In the genomic region with DNA sequence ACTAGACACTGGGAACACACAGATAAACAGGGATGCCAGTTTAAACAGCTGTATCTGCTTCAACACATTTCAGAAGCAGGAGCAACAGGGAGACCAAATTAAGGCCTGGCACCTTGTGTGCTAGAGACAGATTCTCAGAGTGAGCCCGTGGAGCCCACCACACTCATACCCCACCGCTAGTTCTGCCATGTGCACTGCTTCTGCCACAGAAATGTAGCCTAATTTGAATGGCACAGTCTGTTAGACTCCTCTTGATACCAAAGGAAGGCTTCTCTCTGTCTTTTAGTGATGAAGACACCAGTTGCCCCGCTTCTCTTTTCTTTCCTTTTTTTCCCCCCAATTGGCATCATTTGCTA, we compare ENCODE assay signal across 17 cellular contexts. TPM values are rescaled to one million over a fixed set of nuclear protein-coding genes. Genes with fewer than 3 reads are reported as not detected.
A peak's percentile ranks its signal among the peaks of the same experiment; 100 is the strongest.
DNase-seq lines count a peak whose midpoint lies in the region; ATAC-seq and TF ChIP-seq lines count a peak whose summit lies in the region.
"Had no signal": no experiment of that assay in that cellular context is flagged by ENCODE, and none has a peak within 500 bp of the region (broad histone marks: within the 10 kb centered on the region; RNA-seq: fewer than 3 reads in every experiment).

No MANE protein-coding gene starts in this region.

- no peak for DNase-seq in activated T-cell treated with anti-CD3 and anti-CD28 coated beads, Interleukin-2, amount 50 U/mL, for 72 hours
- no peak for DNase-seq in activated T-cell treated with anti-CD3 and anti-CD28 coated beads, Interleukin-2, amount 50 U/mL, for 4 hours
- no peak for DNase-seq in foreskin keratinocyte
- no peak for DNase-seq in tibial nerve (ENCODE audit: low spot score in 2 of 2)
- no peak for DNase-seq in activated effector memory CD4-positive, alpha-beta T cell treated with Interleukin-2 at 50 U/mL for 16 hours
- DNase-seq in GM20000 (ENCODE audit: low spot score) = no peak
- DNase-seq in HPDE6-E6E7 (ENCODE audit: extremely low spot score) = no peak
- DNase-seq: GF-D8, SIG-M5 had no signal

- 0 out of 2 replicates have a peak overlapping the region, but pooled peaks have one; percentile 59 for H2AFZ ChIP-seq in OCI-LY3 (ENCODE audit: low read depth, low read length)

- no peak for TF ChIP-seq POLR2A in tibial nerve (IDR thresholded peaks at IDR 0.05)

- no peak for TF ChIP-seq EP300 in tibial nerve (IDR thresholded peaks at IDR 0.05)

- H3K4me2 ChIP-seq in OCI-LY3 (ENCODE audit: low read length) = no peak overlapping the region

- H3K9me3 ChIP-seq in OCI-LY3 (ENCODE audit: insufficient read depth, low read length) = no peaks in the 10 kb centered on the region
- H3K9me3 ChIP-seq in tibial nerve = no peaks in the 10 kb centered on the region
- H3K9me3 ChIP-seq: BE2C, breast epithelium, Peyer's patch, stomach, transverse colon had no signal

- H3K9me3 Mint-ChIP-seq in activated T-cell treated with anti-CD3 and anti-CD28 coated beads, Interleukin-2, amount 50 U/mL, for 72 hours = no peaks in the 10 kb centered on the region
- H3K9me3 Mint-ChIP-seq in activated T-cell treated with anti-CD3 and anti-CD28 coated beads, Interleukin-2, amount 50 U/mL, for 4 hours = no peaks in the 10 kb centered on the region
- H3K9me3 Mint-ChIP-seq: naive thymus-derived CD8-positive, alpha-beta T cell had no signal

- H3K4me3 ChIP-seq in OCI-LY3 (ENCODE audit: low read length) (no peak overlapping the region), tibial nerve (no peak overlapping the region)
- H3K4me3 ChIP-seq: Peyer's patch, skin epidermis, transverse colon had no signal

- no peaks in the 10 kb centered on the region for H4K20me1 ChIP-seq in OCI-LY3 (ENCODE audit: insufficient read depth, low read length)

- H3K36me3 Mint-ChIP-seq in activated T-cell treated with anti-CD3 and anti-CD28 coated beads, Interleukin-2, amount 50 U/mL, for 72 hours (ENCODE audit: insufficient read depth in 2 of 2) = no peaks in the 10 kb centered on the region
- no peaks in the 10 kb centered on the region for H3K36me3 Mint-ChIP-seq in activated T-cell treated with anti-CD3 and anti-CD28 coated beads, Interleukin-2, amount 50 U/mL, for 4 hours (ENCODE audit: insufficient read depth)
- H3K36me3 Mint-ChIP-seq: naive thymus-derived CD8-positive, alpha-beta T cell had no signal

- H3K27ac Mint-ChIP-seq in activated T-cell treated with anti-CD3 and anti-CD28 coated beads, Interleukin-2, amount 50 U/mL, for 72 hours = no peak overlapping the region

- WGBS in tibial nerve, 2 donors = 55 to 63% methylated on average over 3 of the region's 3 CpGs

- peaks cover 6% of the 10 kb centered on the region for H3K4me1 Mint-ChIP-seq in activated T-cell treated with anti-CD3 and anti-CD28 coated beads, Interleukin-2, amount 50 U/mL, for 72 hours (ENCODE audit: low read depth)
- peaks cover 8% of the 10 kb centered on the region for H3K4me1 Mint-ChIP-seq in activated T-cell treated with anti-CD3 and anti-CD28 coated beads, Interleukin-2, amount 50 U/mL, for 4 hours (ENCODE audit: low read depth)

- no peaks in the 10 kb centered on the region for H3K36me3 ChIP-seq in OCI-LY3 (replicated peaks; ENCODE audit: low read depth, low read length)
- H3K36me3 ChIP-seq in tibial nerve = no peaks in the 10 kb centered on the region
- H3K36me3 ChIP-seq: BE2C, breast epithelium, Peyer's patch, stomach, transverse colon had no signal

- no peaks in the 10 kb centered on the region for H3K79me2 ChIP-seq in OCI-LY3 (ENCODE audit: low read length)

- H3K27me3 Mint-ChIP-seq in activated T-cell treated with anti-CD3 and anti-CD28 coated beads, Interleukin-2, amount 50 U/mL, for 72 hours (ENCODE audit: low read depth) = peaks cover 19% of the 10 kb centered on the region
- peaks cover 14% of the 10 kb centered on the region for H3K27me3 Mint-ChIP-seq in activated T-cell treated with anti-CD3 and anti-CD28 coated beads, Interleukin-2, amount 50 U/mL, for 4 hours (ENCODE audit: low read depth)

- no peak overlapping the region for H3K4me3 Mint-ChIP-seq in activated T-cell treated with anti-CD3 and anti-CD28 coated beads, Interleukin-2, amount 50 U/mL, for 72 hours
- H3K4me3 Mint-ChIP-seq in activated T-cell treated with anti-CD3 and anti-CD28 coated beads, Interleukin-2, amount 50 U/mL, for 4 hours = no peak overlapping the region

- ATAC-seq in activated T-cell treated with anti-CD3 and anti-CD28 coated beads, Interleukin-2, amount 50 U/mL, for 72 hours (replicated peaks in 1 of 2) = peak; percentile 15 to 25
- ATAC-seq in activated T-cell treated with anti-CD3 and anti-CD28 coated beads, Interleukin-2, amount 50 U/mL, for 4 hours = no peak
- peak; percentile 9 for ATAC-seq in foreskin keratinocyte

- H3K4me1 ChIP-seq in OCI-LY3 (ENCODE audit: low read length) (no peaks in the 10 kb centered on the region), foreskin keratinocyte (no peaks in the 10 kb centered on the region), tibial nerve (peaks cover 0 to 19% (median 12%) of the 10 kb centered on the region in 4 donors)
- H3K4me1 ChIP-seq: BE2C, breast epithelium, Peyer's patch had no signal

- TF ChIP-seq CTCF in OCI-LY3 (IDR thresholded peaks at IDR 0.05; ENCODE audit: low read depth, low read length) (no peak), foreskin keratinocyte (conservative IDR thresholded peaks at IDR 0.05) (no peak), tibial nerve (IDR thresholded peaks at IDR 0.05) (no peak), GM20000 (IDR thresholded peaks at IDR 0.05; ENCODE audit: extremely low read depth, missing control alignments) (no peak)

- no peak overlapping the region for H3K9ac ChIP-seq in OCI-LY3 (ENCODE audit: low read length)

- H3K27me3 ChIP-seq in OCI-LY3 (ENCODE audit: low read depth, low read length) (peaks cover 24% of the 10 kb centered on the region), foreskin keratinocyte (peaks cover 5% of the 10 kb centered on the region), tibial nerve (no peaks in the 10 kb centered on the region)
- H3K27me3 ChIP-seq: breast epithelium, Peyer's patch had no signal

- H3K27ac ChIP-seq in OCI-LY3 (ENCODE audit: low read length) = no peak overlapping the region
- no peak overlapping the region for H3K27ac ChIP-seq in foreskin keratinocyte
- peak overlapping the region in 3 of 4 donors; percentile 32 to 86 (median 67) for H3K27ac ChIP-seq in tibial nerve
- H3K27ac ChIP-seq: Peyer's patch, transverse colon had no signal

RNA-seq across cellular contexts. Expression of gene ACP6, which starts 29.3 kb away (rescaled TPM):
- total RNA-seq in activated T-cell treated with anti-CD3 and anti-CD28 coated beads, Interleukin-2, amount 50 U/mL, for 72 hours = 10 to 100 TPM; 24.5 to 31.0 TPM
- 1 to 10 TPM; 5.2 to 8.1 (median 5.6) TPM for total RNA-seq in activated T-cell treated with anti-CD3 and anti-CD28 coated beads, Interleukin-2, amount 50 U/mL, for 4 hours
- total RNA-seq in foreskin keratinocyte (8.7 and 9.5 TPM in 2 replicates), tibial nerve (10 to 100 TPM; 13.7 to 29.4 (median 20.9) TPM)
- 10.7 and 14.8 TPM in 2 replicates for polyA plus RNA-seq in foreskin keratinocyte

Comparison
In these comparisons a context has a peak if more than half of its experiments do, and no peak if none do; other contexts are left out.
1. ATAC-seq: peak in activated T-cell treated with anti-CD3 and anti-CD28 coated beads, Interleukin-2, amount 50 U/mL, for 72 hours (2 of 2) and foreskin keratinocyte (single experiment); none in activated T-cell treated with anti-CD3 and anti-CD28 coated beads, Interleukin-2, amount 50 U/mL, for 4 hours (0 of 2).
2. H3K27ac ChIP-seq: peak in tibial nerve (3 of 4); none in OCI-LY3 (single experiment) and foreskin keratinocyte (single experiment).